Comparison of ENCODE assay signal across 29 cellular contexts in genomic region chr2:129135017-129135416, GRCh38.
"Had no signal": no experiment of that assay in that cellular context is flagged by ENCODE, and none has a peak within 500 bp of the region (broad histone marks: within the 10 kb centered on the region; RNA-seq: fewer than 3 reads in every experiment).

No MANE protein-coding gene starts in this region.

- H3K36me3 ChIP-seq: adrenal gland, esophagus squamous epithelium, WERI-Rb-1 had no signal

- H3K9me3 ChIP-seq: adrenal gland, body of pancreas, esophagus squamous epithelium had no signal

- DNase-seq: activated B cell treated with CpG ODN at 0.5 μM for 24 hours; activated CD4-positive, alpha-beta T cell treated with anti-CD3 and anti-CD28 coated beads for 48 hours; activated CD4-positive, alpha-beta T cell treated with anti-CD3 and anti-CD28 coated beads, Interleukin-2, amount 50 U/mL, for 1 hour; activated CD4-positive, alpha-beta T cell treated with anti-CD3 and anti-CD28 coated beads, Interleukin-2, amount 50 U/mL, for 48 hours; activated CD8-positive, alpha-beta memory T cell treated with anti-CD3 and anti-CD28 coated beads for 24 hours; activated CD8-positive, alpha-beta T cell treated with anti-CD3 and anti-CD28 coated beads for 36 hours; activated effector memory CD4-positive, alpha-beta T cell treated with anti-CD3 and anti-CD28 coated beads, Interleukin-2, amount 50 U/mL, for 16 hours; activated naive CD4-positive, alpha-beta T cell treated with anti-CD3 and anti-CD28 coated beads for 36 hours; activated naive CD8-positive, alpha-beta T cell treated with anti-CD3 and anti-CD28 coated beads for 36 hours; activated naive CD8-positive, alpha-beta T cell treated with anti-CD3 and anti-CD28 coated beads, Interleukin-2, amount 50 U/mL, for 24 hours; activated T-cell treated with anti-CD3 and anti-CD28 coated beads, Interleukin-2, amount 50 U/mL, for 48 hours; adrenal gland; amygdala; aorta; body of pancreas; caudate nucleus; effector CD8-positive, alpha-beta T cell; esophagus squamous epithelium; head of caudate nucleus; hippocampal formation; T-helper 2 cell; WERI-Rb-1 had no signal

- ATAC-seq: activated CD4-positive, CD25-positive, alpha-beta regulatory T cell treated with anti-CD3 and anti-CD28 coated beads, Interleukin-2, amount 50 U/mL, for 24 hours; activated CD8-positive, alpha-beta T cell treated with anti-CD3 and anti-CD28 coated beads for 36 hours; activated naive CD8-positive, alpha-beta T cell treated with anti-CD3 and anti-CD28 coated beads, Interleukin-2, amount 50 U/mL, for 24 hours had no signal

- FAIRE-seq: colon, endometrium, endothelial cell of umbilical vein, frontal cortex, TTC549 had no signal

- H3K27me3 ChIP-seq: adrenal gland, body of pancreas, esophagus squamous epithelium had no signal

- H3K27ac ChIP-seq: adrenal gland, epithelial cell of prostate, esophagus squamous epithelium, WERI-Rb-1 had no signal

- H3K4me3 ChIP-seq: adrenal gland, body of pancreas, esophagus squamous epithelium had no signal

- H3K4me1 ChIP-seq: adrenal gland had no signal
